Comparison of ENCODE assay signal across 1 cellular context in genomic region chr20:3221398-3222226, GRCh38.
TF ChIP-seq lines count a peak whose summit lies in the region.

No MANE protein-coding gene starts in this region.

TF ChIP-seq in endothelial cell of umbilical vein, 7 proteins besides CTCF, POLR2A, EP300 and RAD21:
- TF ChIP-seq MYC (IDR thresholded peaks at IDR 0.05; ENCODE audit: low read depth, low read length) = no peak
- TF ChIP-seq EZH2 (IDR thresholded peaks at IDR 0.05; ENCODE audit: borderline replicate concordance, low read depth, low read length, severe bottlenecking) = no peak
- no peak for TF ChIP-seq MAX (IDR thresholded peaks at IDR 0.05; ENCODE audit: insufficient read depth, insufficient read length)
- TF ChIP-seq FOS (IDR thresholded peaks at IDR 0.05; ENCODE audit: borderline replicate concordance, insufficient read depth, low read length) = no peak
- TF ChIP-seq GATA2 (IDR thresholded peaks at IDR 0.05; ENCODE audit: insufficient read depth, insufficient read length, low read depth, low read length) = no peak
- TF ChIP-seq POLR2AphosphoS5 (IDR thresholded peaks at IDR 0.05; ENCODE audit: insufficient read depth, low read depth, low read length) = no peak
- TF ChIP-seq JUN (IDR thresholded peaks at IDR 0.05; ENCODE audit: borderline replicate concordance, insufficient read depth, insufficient read length, low read depth) = no peak
